ENCODE assay signal across 1 cellular context in the genomic region with DNA sequence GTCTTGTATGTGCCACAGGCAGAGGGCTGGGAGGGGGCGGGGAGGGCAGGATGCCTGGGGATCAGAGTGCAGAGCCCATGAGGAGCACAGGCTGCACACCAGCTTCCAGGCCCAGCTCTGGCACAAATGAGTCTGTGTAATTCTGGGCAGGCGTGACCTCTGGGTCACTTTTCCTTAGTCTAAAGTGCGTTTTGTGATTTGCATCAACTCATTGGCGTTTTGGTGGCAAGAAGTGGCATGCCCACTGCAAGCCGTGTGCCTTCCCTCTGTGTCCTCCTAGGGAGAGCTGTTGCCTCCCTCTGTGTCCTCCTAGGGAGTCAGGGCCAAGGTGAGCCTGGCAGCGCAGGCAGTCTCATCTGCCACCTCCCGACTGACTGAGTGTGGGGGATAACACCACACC.
TF ChIP-seq lines count a peak whose summit lies in the region.

No MANE protein-coding gene starts in this region.

TF ChIP-seq in HepG2, 621 proteins besides CTCF, POLR2A, EP300 and RAD21 (continued from another document and continues in another):
- TF ChIP-seq AFF4 (CRISPR knock-in tag; IDR thresholded peaks at IDR 0.05) (no peak), ZSCAN25 (CRISPR knock-in tag; IDR thresholded peaks at IDR 0.05) (no peak), ARID3A (IDR thresholded peaks at IDR 0.05; ENCODE audit: low read depth, low read length) (no peak), MAFG (CRISPR knock-in tag; IDR thresholded peaks at IDR 0.05) (no peak), ZNF124 (CRISPR knock-in tag; IDR thresholded peaks at IDR 0.05) (no peak), SP4 (CRISPR knock-in tag; IDR thresholded peaks at IDR 0.05) (peak; percentile 37; the same call in 1 of the 2 replicates), ZBTB7A (CRISPR knock-in tag; IDR thresholded peaks at IDR 0.05) (no peak), ZNF512 (CRISPR knock-in tag; IDR thresholded peaks at IDR 0.05) (no peak), SNAI1 (CRISPR knock-in tag; IDR thresholded peaks at IDR 0.05; ENCODE audit: borderline replicate concordance) (no peak), ZSCAN21 (CRISPR knock-in tag; IDR thresholded peaks at IDR 0.05; ENCODE audit: borderline replicate concordance) (0 out of 2 replicates have a peak, but pooled peaks have one; percentile 57), MZF1 (CRISPR knock-in tag; IDR thresholded peaks at IDR 0.05; ENCODE audit: borderline replicate concordance) (no peak), ZNF331 (CRISPR knock-in tag; IDR thresholded peaks at IDR 0.05) (no peak), LBX2 (CRISPR knock-in tag; IDR thresholded peaks at IDR 0.05; ENCODE audit: borderline replicate concordance) (no peak), SATB2 (CRISPR knock-in tag; IDR thresholded peaks at IDR 0.05) (no peak), ZNF367 (CRISPR knock-in tag; IDR thresholded peaks at IDR 0.05; ENCODE audit: borderline replicate concordance) (no peak), BRCA1 (CRISPR knock-in tag; IDR thresholded peaks at IDR 0.05) (no peak), E2F5 (CRISPR knock-in tag; conservative IDR thresholded peaks at IDR 0.05) (no peak), MEIS1 (CRISPR knock-in tag; IDR thresholded peaks at IDR 0.05; ENCODE audit: borderline replicate concordance) (no peak), FOXA3 (CRISPR knock-in tag; IDR thresholded peaks at IDR 0.05) (no peak), ZNF274 (CRISPR knock-in tag; IDR thresholded peaks at IDR 0.05) (no peak), TEF (CRISPR knock-in tag; IDR thresholded peaks at IDR 0.05) (no peak), ATF4 (CRISPR knock-in tag; IDR thresholded peaks at IDR 0.05) (no peak), ZNF850 (CRISPR knock-in tag; conservative IDR thresholded peaks at IDR 0.05) (no peak), TP53 (CRISPR knock-in tag; conservative IDR thresholded peaks at IDR 0.05) (no peak), CBX2 (IDR thresholded peaks at IDR 0.05; ENCODE audit: low read depth, low read length) (no peak), CBX2 (CRISPR knock-in tag; IDR thresholded peaks at IDR 0.05; ENCODE audit: low read depth) (no peak), SPEN (CRISPR knock-in tag; IDR thresholded peaks at IDR 0.05; ENCODE audit: low read depth) (no peak), ZKSCAN5 (CRISPR knock-in tag; IDR thresholded peaks at IDR 0.05) (no peak)
- TF ChIP-seq, protein P1, sequence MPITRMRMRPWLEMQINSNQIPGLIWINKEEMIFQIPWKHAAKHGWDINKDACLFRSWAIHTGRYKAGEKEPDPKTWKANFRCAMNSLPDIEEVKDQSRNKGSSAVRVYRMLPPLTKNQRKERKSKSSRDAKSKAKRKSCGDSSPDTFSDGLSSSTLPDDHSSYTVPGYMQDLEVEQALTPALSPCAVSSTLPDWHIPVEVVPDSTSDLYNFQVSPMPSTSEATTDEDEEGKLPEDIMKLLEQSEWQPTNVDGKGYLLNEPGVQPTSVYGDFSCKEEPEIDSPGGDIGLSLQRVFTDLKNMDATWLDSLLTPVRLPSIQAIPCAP (CRISPR knock-in tag; IDR thresholded peaks at IDR 0.05; ENCODE audit: low read depth), result no peak
- TF ChIP-seq, protein P2, sequence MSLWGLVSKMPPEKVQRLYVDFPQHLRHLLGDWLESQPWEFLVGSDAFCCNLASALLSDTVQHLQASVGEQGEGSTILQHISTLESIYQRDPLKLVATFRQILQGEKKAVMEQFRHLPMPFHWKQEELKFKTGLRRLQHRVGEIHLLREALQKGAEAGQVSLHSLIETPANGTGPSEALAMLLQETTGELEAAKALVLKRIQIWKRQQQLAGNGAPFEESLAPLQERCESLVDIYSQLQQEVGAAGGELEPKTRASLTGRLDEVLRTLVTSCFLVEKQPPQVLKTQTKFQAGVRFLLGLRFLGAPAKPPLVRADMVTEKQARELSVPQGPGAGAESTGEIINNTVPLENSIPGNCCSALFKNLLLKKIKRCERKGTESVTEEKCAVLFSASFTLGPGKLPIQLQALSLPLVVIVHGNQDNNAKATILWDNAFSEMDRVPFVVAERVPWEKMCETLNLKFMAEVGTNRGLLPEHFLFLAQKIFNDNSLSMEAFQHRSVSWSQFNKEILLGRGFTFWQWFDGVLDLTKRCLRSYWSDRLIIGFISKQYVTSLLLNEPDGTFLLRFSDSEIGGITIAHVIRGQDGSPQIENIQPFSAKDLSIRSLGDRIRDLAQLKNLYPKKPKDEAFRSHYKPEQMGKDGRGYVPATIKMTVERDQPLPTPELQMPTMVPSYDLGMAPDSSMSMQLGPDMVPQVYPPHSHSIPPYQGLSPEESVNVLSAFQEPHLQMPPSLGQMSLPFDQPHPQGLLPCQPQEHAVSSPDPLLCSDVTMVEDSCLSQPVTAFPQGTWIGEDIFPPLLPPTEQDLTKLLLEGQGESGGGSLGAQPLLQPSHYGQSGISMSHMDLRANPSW (CRISPR knock-in tag; IDR thresholded peaks at IDR 0.05; ENCODE audit: borderline replicate concordance), result no peak
- TF ChIP-seq, protein P3, sequence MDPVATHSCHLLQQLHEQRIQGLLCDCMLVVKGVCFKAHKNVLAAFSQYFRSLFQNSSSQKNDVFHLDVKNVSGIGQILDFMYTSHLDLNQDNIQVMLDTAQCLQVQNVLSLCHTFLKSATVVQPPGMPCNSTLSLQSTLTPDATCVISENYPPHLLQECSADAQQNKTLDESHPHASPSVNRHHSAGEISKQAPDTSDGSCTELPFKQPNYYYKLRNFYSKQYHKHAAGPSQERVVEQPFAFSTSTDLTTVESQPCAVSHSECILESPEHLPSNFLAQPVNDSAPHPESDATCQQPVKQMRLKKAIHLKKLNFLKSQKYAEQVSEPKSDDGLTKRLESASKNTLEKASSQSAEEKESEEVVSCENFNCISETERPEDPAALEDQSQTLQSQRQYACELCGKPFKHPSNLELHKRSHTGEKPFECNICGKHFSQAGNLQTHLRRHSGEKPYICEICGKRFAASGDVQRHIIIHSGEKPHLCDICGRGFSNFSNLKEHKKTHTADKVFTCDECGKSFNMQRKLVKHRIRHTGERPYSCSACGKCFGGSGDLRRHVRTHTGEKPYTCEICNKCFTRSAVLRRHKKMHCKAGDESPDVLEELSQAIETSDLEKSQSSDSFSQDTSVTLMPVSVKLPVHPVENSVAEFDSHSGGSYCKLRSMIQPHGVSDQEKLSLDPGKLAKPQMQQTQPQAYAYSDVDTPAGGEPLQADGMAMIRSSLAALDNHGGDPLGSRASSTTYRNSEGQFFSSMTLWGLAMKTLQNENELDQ (CRISPR knock-in tag; IDR thresholded peaks at IDR 0.05; ENCODE audit: borderline replicate concordance), result no peak
- TF ChIP-seq, protein P4, sequence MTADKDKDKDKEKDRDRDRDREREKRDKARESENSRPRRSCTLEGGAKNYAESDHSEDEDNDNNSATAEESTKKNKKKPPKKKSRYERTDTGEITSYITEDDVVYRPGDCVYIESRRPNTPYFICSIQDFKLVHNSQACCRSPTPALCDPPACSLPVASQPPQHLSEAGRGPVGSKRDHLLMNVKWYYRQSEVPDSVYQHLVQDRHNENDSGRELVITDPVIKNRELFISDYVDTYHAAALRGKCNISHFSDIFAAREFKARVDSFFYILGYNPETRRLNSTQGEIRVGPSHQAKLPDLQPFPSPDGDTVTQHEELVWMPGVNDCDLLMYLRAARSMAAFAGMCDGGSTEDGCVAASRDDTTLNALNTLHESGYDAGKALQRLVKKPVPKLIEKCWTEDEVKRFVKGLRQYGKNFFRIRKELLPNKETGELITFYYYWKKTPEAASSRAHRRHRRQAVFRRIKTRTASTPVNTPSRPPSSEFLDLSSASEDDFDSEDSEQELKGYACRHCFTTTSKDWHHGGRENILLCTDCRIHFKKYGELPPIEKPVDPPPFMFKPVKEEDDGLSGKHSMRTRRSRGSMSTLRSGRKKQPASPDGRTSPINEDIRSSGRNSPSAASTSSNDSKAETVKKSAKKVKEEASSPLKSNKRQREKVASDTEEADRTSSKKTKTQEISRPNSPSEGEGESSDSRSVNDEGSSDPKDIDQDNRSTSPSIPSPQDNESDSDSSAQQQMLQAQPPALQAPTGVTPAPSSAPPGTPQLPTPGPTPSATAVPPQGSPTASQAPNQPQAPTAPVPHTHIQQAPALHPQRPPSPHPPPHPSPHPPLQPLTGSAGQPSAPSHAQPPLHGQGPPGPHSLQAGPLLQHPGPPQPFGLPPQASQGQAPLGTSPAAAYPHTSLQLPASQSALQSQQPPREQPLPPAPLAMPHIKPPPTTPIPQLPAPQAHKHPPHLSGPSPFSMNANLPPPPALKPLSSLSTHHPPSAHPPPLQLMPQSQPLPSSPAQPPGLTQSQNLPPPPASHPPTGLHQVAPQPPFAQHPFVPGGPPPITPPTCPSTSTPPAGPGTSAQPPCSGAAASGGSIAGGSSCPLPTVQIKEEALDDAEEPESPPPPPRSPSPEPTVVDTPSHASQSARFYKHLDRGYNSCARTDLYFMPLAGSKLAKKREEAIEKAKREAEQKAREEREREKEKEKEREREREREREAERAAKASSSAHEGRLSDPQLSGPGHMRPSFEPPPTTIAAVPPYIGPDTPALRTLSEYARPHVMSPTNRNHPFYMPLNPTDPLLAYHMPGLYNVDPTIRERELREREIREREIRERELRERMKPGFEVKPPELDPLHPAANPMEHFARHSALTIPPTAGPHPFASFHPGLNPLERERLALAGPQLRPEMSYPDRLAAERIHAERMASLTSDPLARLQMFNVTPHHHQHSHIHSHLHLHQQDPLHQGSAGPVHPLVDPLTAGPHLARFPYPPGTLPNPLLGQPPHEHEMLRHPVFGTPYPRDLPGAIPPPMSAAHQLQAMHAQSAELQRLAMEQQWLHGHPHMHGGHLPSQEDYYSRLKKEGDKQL (CRISPR knock-in tag; IDR thresholded peaks at IDR 0.05; ENCODE audit: low read depth), result no peak
